Comparison of ENCODE assay signal across 8 cellular contexts in the genomic region with DNA sequence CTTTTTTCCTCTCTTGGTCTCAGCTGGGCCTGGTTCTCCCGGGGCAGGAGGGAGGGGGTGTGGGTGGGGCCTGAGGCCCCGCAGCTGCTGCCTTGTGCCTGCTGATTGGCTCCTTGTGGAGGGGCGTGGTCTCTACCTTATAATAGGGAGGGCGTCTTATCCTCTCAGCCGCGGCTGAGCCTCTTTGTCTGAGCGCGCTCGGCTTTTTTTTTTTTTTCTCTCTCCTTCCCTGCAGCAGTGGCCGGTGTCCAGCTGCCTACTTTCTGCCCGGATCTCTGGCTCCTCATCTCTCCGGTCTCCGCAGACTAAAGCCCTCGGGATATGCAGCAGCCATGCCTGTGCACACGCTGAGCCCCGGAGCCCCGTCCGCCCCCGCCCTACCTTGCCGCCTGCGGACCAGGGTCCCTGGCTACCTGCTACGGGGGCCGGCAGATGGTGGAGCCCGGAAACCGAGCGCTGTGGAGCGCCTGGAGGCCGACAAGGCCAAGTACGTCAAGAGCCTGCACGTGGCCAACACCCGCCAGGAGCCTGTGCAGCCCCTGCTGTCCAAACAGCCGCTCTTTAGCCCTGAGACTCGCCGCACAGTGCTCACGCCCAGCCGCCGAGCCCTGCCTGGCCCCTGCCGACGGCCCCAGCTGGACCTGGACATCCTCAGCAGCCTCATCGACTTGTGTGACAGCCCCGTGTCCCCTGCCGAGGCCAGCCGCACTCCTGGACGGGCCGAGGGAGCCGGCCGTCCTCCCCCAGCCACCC.
DNase-seq lines count a peak whose midpoint lies in the region; ATAC-seq and TF ChIP-seq lines count a peak whose summit lies in the region.

No MANE protein-coding gene starts in this region.

- TF ChIP-seq CTCF in GM10266 (IDR thresholded peaks at IDR 0.05; ENCODE audit: control insufficient read depth, insufficient read depth, low read depth, missing control alignments) (no peak), astrocyte of the cerebellum (IDR thresholded peaks at IDR 0.05; ENCODE audit: low read depth, low read length, missing control alignments) (no peak), retinal pigment epithelial cell (conservative IDR thresholded peaks at IDR 0.05; ENCODE audit: low read depth, low read length) (no peak)

- peak; percentile 95 for ATAC-seq in HG02623 (IDR thresholded peaks at IDR 0.05; ENCODE audit: unreplicated experiment)

- in situ Hi-C loops in astrocyte of the cerebellum (cut with HindIII; ENCODE audit: low sequenced_read_pairs), result no loop called here

- H3K4me3 ChIP-seq in astrocyte of the cerebellum (ENCODE audit: low read depth, low read length) (peak overlapping the region; percentile 44), retinal pigment epithelial cell (ENCODE audit: low read length) (peak overlapping the region; percentile 52)

- DNase-seq in GM10266 (ENCODE audit: extremely low spot score) (peak; percentile 98), NCI-H1436 (lab: John Stamatoyannopoulos, UW) (peak; percentile 96), T-helper 9 cell (peak; percentile 88), astrocyte of the cerebellum (ENCODE audit: low read depth) (peak; percentile 80), hippocampal formation (lab: John Stamatoyannopoulos, UW) (peak; percentile 64 to 74), retinal pigment epithelial cell (ENCODE audit: low read depth) (peak; percentile 72), RKO (ENCODE audit: low spot score) (no peak)
